In genomic region chr10:99869581-99869980, GRCh38 we compare ENCODE assay signal across 17 cellular contexts.
DNase-seq lines count a peak whose midpoint lies in the region; ATAC-seq and TF ChIP-seq lines count a peak whose summit lies in the region.
"Had no signal": no experiment of that assay in that cellular context is flagged by ENCODE, and none has a peak within 500 bp of the region (broad histone marks: within the 10 kb centered on the region; RNA-seq: fewer than 3 reads in every experiment).

No MANE protein-coding gene starts in this region.

- peaks cover 16% of the 10 kb centered on the region for H3K4me1 Mint-ChIP-seq in activated CD8-positive, alpha-beta T cell treated with anti-CD3 and anti-CD28 coated beads, Interleukin-2, amount 10 ng/mL, durations not matched to agents 7 days and 5 days (ENCODE audit: low read depth)
- peaks cover 14% of the 10 kb centered on the region for H3K4me1 Mint-ChIP-seq in activated CD8-positive, alpha-beta T cell treated with anti-CD3 and anti-CD28 coated beads for 36 hours (ENCODE audit: low read depth)
- H3K4me1 Mint-ChIP-seq in MCF 10A (ENCODE audit: insufficient read depth, unreplicated experiment), result no peaks in the 10 kb centered on the region
- H3K4me1 Mint-ChIP-seq: B cell had no signal

- no peaks in the 10 kb centered on the region for H3K79me2 ChIP-seq in DOHH2 (ENCODE audit: control insufficient read depth, low read length)
- H3K79me2 ChIP-seq in SK-N-SH (ENCODE audit: insufficient read depth), result no peaks in the 10 kb centered on the region
- H3K79me2 ChIP-seq in parathyroid adenoma, result no peaks in the 10 kb centered on the region

- intact Hi-C loops in activated CD8-positive, alpha-beta T cell treated with anti-CD3 and anti-CD28 coated beads for 36 hours (cut with micrococcal nuclease), result no loop called here
- intact Hi-C loops in MCF 10A (cut with micrococcal nuclease), result no loop called here

- H3K36me3 ChIP-seq in DOHH2 (ENCODE audit: control insufficient read depth, low read length), result no peaks in the 10 kb centered on the region
- peaks cover 4 to 8% of the 10 kb centered on the region in 2 experiments for H3K36me3 ChIP-seq in SK-N-SH (replicated peaks in 1 of 2; ENCODE audit: control insufficient read depth in 1 of 2, insufficient read depth in 2 of 2, low read length in 1 of 2)
- no peaks in the 10 kb centered on the region for H3K36me3 ChIP-seq in parathyroid adenoma (ENCODE audit: control insufficient read depth, insufficient read depth, low read length)

- H3K9me3 ChIP-seq in DOHH2 (ENCODE audit: control insufficient read depth, insufficient read depth, low read length), result no peaks in the 10 kb centered on the region
- H3K9me3 ChIP-seq in SK-N-SH, result 0 out of 2 replicates have a peak, but pooled peaks cover 5% of the 10 kb centered on the region
- H3K9me3 ChIP-seq in parathyroid adenoma (ENCODE audit: control insufficient read depth, low read length), result no peaks in the 10 kb centered on the region

- H3F3A ChIP-seq in DOHH2 (ENCODE audit: control insufficient read depth, insufficient read depth), result 0 out of 2 replicates have a peak, but pooled peaks cover 3% of the 10 kb centered on the region
- peaks cover 40% of the 10 kb centered on the region for H3F3A ChIP-seq in SK-N-SH (replicated peaks; ENCODE audit: insufficient read depth)

- DNase-seq in activated CD8-positive, alpha-beta T cell treated with anti-CD3 and anti-CD28 coated beads, Interleukin-2, amount 10 ng/mL, durations not matched to agents 7 days and 5 days, result no peak
- no peak for DNase-seq in activated CD8-positive, alpha-beta T cell treated with anti-CD3 and anti-CD28 coated beads for 36 hours
- DNase-seq in SK-N-SH (no peak), MCF 10A (ENCODE audit: unreplicated experiment) (no peak), HUDEP-2 (lab: John Stamatoyannopoulos, UW; ENCODE audit: unreplicated experiment in 76 of 76) (no peak)
- DNase-seq: 8988T, H7, NCI-H1417, NCI-H187, NCI-H2227 treated with DMSO at 0.1 percent for 48 hours, NCI-H510A treated with DMSO at 0.1 percent for 48 hours, SHP77 treated with DMSO at 0.1 percent for 48 hours had no signal

- WGBS in SK-N-SH (ENCODE audit: low lambda C conversion rate), result 43% methylated on average over 4 of the region's 7 CpGs

- no peaks in the 10 kb centered on the region for H3K9me2 ChIP-seq in DOHH2 (replicated peaks; ENCODE audit: control insufficient read depth, low read length)
- H3K9me2 ChIP-seq in SK-N-SH, result no peaks in the 10 kb centered on the region

- H3K27me3 ChIP-seq in DOHH2 (ENCODE audit: control insufficient read depth, low read length), result no peaks in the 10 kb centered on the region
- no peaks in the 10 kb centered on the region for H3K27me3 ChIP-seq in SK-N-SH (ENCODE audit: insufficient read depth)
- no peaks in the 10 kb centered on the region for H3K27me3 ChIP-seq in parathyroid adenoma (ENCODE audit: control insufficient read depth, insufficient read depth, low read length)

- 0 out of 2 replicates have a peak overlapping the region, but pooled peaks have one; percentile 36 for H3K4me3 ChIP-seq in DOHH2 (ENCODE audit: low read length)
- no peak overlapping the region for H3K4me3 ChIP-seq in SK-N-SH (ENCODE audit: low read depth in 2 of 2, low read length in 1 of 2)
- H3K4me3 ChIP-seq in parathyroid adenoma (ENCODE audit: low read depth, low read length), result peak overlapping the region; percentile 1

- CTCF ChIA-PET in activated CD8-positive, alpha-beta T cell treated with anti-CD3 and anti-CD28 coated beads, Interleukin-2, amount 10 ng/mL, durations not matched to agents 7 days and 5 days (lab: Charles Lee), result interaction anchor here (1.2 to 2.4 kb wide), 2 partner anchors 24 to 176 kb away, joined by 8 to 21 read pairs; no protein-coding TSS in a partner anchor
- CTCF ChIA-PET in activated CD8-positive, alpha-beta T cell treated with anti-CD3 and anti-CD28 coated beads for 36 hours (lab: Charles Lee), result interaction anchor here (1.4 to 3.3 kb wide), 5 partner anchors 10 to 176 kb away, joined by 4 to 22 read pairs (median 8); partner anchors contain the start of gene DNMBP
- CTCF ChIA-PET in SK-N-SH (lab: Yijun Ruan, JAX) (interaction anchor here (0.7 to 1.8 kb wide), 4 partner anchors 10 to 176 kb away, joined by 3 to 7 read pairs (median 4); no protein-coding TSS in a partner anchor), MCF 10A (lab: Yijun Ruan, JAX) (interaction anchor here (0.6 to 1.4 kb wide), 3 partner anchors 15 to 384 kb away, joined by 3 to 4 read pairs (median 3); no protein-coding TSS in a partner anchor)

- no TSS peak for BruUV-seq in MCF 10A (replicated peaks; lab: Mats Ljungman, UMichigan)

- H3K27ac ChIP-seq in DOHH2 (ENCODE audit: low read depth, low read length) (no peak overlapping the region), SK-N-SH (ENCODE audit: low read depth in 2 of 2, low read length in 1 of 2) (no peak overlapping the region; a peak in 1 of 4 replicates), parathyroid adenoma (peak overlapping the region; percentile 83)
- H3K27ac ChIP-seq: HL-60 had no signal

- no peak for ATAC-seq in activated CD8-positive, alpha-beta T cell treated with anti-CD3 and anti-CD28 coated beads, Interleukin-2, amount 10 ng/mL, durations not matched to agents 7 days and 5 days
- no peak for ATAC-seq in activated CD8-positive, alpha-beta T cell treated with anti-CD3 and anti-CD28 coated beads for 36 hours
- no peak for ATAC-seq in HG02610 (IDR thresholded peaks at IDR 0.05; ENCODE audit: unreplicated experiment)

- H2AFZ ChIP-seq in SK-N-SH (ENCODE audit: low read depth) (no peak overlapping the region), parathyroid adenoma (peak overlapping the region; percentile 59)

- H3K4me2 ChIP-seq in DOHH2 (ENCODE audit: low read length) (peak overlapping the region; percentile 50), SK-N-SH (peak overlapping the region; percentile 38; the same call in 1 of the 2 replicates), parathyroid adenoma (ENCODE audit: low read length) (peak overlapping the region; percentile 16)

- no peak for TF ChIP-seq RAD21 in SK-N-SH (IDR thresholded peaks at IDR 0.05; ENCODE audit: low read length)

- no peak for TF ChIP-seq CTCF in activated CD8-positive, alpha-beta T cell treated with anti-CD3 and anti-CD28 coated beads for 36 hours (IDR thresholded peaks at IDR 0.05)
- TF ChIP-seq CTCF in DOHH2 (IDR thresholded peaks at IDR 0.05; ENCODE audit: low read depth, low read length, poor library complexity, severe bottlenecking) (no peak), SK-N-SH (IDR thresholded peaks at IDR 0.05) (no peak), parathyroid adenoma (IDR thresholded peaks at IDR 0.05) (no peak), MCF 10A (IDR thresholded peaks at IDR 0.05; ENCODE audit: unreplicated experiment) (no peak)

- H3K27ac Mint-ChIP-seq in activated CD8-positive, alpha-beta T cell treated with anti-CD3 and anti-CD28 coated beads, Interleukin-2, amount 10 ng/mL, durations not matched to agents 7 days and 5 days, result no peak overlapping the region
- no peak overlapping the region for H3K27ac Mint-ChIP-seq in activated CD8-positive, alpha-beta T cell treated with anti-CD3 and anti-CD28 coated beads for 36 hours
- H3K27ac Mint-ChIP-seq in MCF 10A (ENCODE audit: low read depth, unreplicated experiment), result no peak overlapping the region
- H3K27ac Mint-ChIP-seq: B cell had no signal

- H3K9ac ChIP-seq in SK-N-SH (no peak overlapping the region), parathyroid adenoma (no peak overlapping the region)

- peaks cover 9% of the 10 kb centered on the region for H3K36me3 Mint-ChIP-seq in activated CD8-positive, alpha-beta T cell treated with anti-CD3 and anti-CD28 coated beads, Interleukin-2, amount 10 ng/mL, durations not matched to agents 7 days and 5 days (ENCODE audit: low read depth)
- H3K36me3 Mint-ChIP-seq in activated CD8-positive, alpha-beta T cell treated with anti-CD3 and anti-CD28 coated beads for 36 hours (ENCODE audit: low read depth), result peaks cover 6% of the 10 kb centered on the region
- peaks cover 14% of the 10 kb centered on the region for H3K36me3 Mint-ChIP-seq in MCF 10A (ENCODE audit: insufficient read depth, unreplicated experiment)

- peak overlapping the region; percentile 56 for H3K4me3 Mint-ChIP-seq in activated CD8-positive, alpha-beta T cell treated with anti-CD3 and anti-CD28 coated beads, Interleukin-2, amount 10 ng/mL, durations not matched to agents 7 days and 5 days
- no peak overlapping the region for H3K4me3 Mint-ChIP-seq in activated CD8-positive, alpha-beta T cell treated with anti-CD3 and anti-CD28 coated beads for 36 hours
- no peak overlapping the region for H3K4me3 Mint-ChIP-seq in MCF 10A (ENCODE audit: unreplicated experiment)
- H3K4me3 Mint-ChIP-seq: B cell had no signal

- POLR2A ChIA-PET in activated CD8-positive, alpha-beta T cell treated with anti-CD3 and anti-CD28 coated beads, Interleukin-2, amount 10 ng/mL, durations not matched to agents 7 days and 5 days (lab: Charles Lee), result interaction anchor here (0.6 kb wide), 1 partner anchor 34 kb away, joined by 3 read pairs; no protein-coding TSS in a partner anchor
- POLR2A ChIA-PET in activated CD8-positive, alpha-beta T cell treated with anti-CD3 and anti-CD28 coated beads for 36 hours (lab: Charles Lee), result interaction anchor here (1.0 to 1.5 kb wide), 2 partner anchors 9 to 310 kb away, joined by 3 to 5 read pairs; no protein-coding TSS in a partner anchor
- POLR2A ChIA-PET in SK-N-SH (lab: Yijun Ruan, JAX) (no interaction called here), MCF 10A (lab: Yijun Ruan, JAX) (no interaction called here)

- peaks cover 64% of the 10 kb centered on the region for H3K27me3 Mint-ChIP-seq in activated CD8-positive, alpha-beta T cell treated with anti-CD3 and anti-CD28 coated beads, Interleukin-2, amount 10 ng/mL, durations not matched to agents 7 days and 5 days (ENCODE audit: low read depth)
- H3K27me3 Mint-ChIP-seq in activated CD8-positive, alpha-beta T cell treated with anti-CD3 and anti-CD28 coated beads for 36 hours, result peaks cover 76% of the 10 kb centered on the region
- no peaks in the 10 kb centered on the region for H3K27me3 Mint-ChIP-seq in MCF 10A (ENCODE audit: insufficient read depth, unreplicated experiment)

- H3K4me1 ChIP-seq in DOHH2 (ENCODE audit: control insufficient read depth, low read length) (peaks cover 13% of the 10 kb centered on the region), SK-N-SH (ENCODE audit: control insufficient read depth in 1 of 2, insufficient read depth in 2 of 2, low read depth in 1 of 2, low read length in 1 of 2) (no peaks in the 10 kb centered on the region; a peak in 3 of 4 replicates), parathyroid adenoma (peaks cover 61% of the 10 kb centered on the region)

- no peak for TF ChIP-seq EP300 in SK-N-SH (IDR thresholded peaks at IDR 0.05; ENCODE audit: borderline replicate concordance in 1 of 2, low read depth in 1 of 2, low read length in 1 of 2)

- peaks cover 10% of the 10 kb centered on the region for H3K9me3 Mint-ChIP-seq in activated CD8-positive, alpha-beta T cell treated with anti-CD3 and anti-CD28 coated beads, Interleukin-2, amount 10 ng/mL, durations not matched to agents 7 days and 5 days (ENCODE audit: insufficient read depth)
- H3K9me3 Mint-ChIP-seq in activated CD8-positive, alpha-beta T cell treated with anti-CD3 and anti-CD28 coated beads for 36 hours, result peaks cover 12% of the 10 kb centered on the region
- H3K9me3 Mint-ChIP-seq in MCF 10A (ENCODE audit: unreplicated experiment), result peaks cover 14% of the 10 kb centered on the region

- H4K20me1 ChIP-seq in DOHH2 (ENCODE audit: control insufficient read depth, insufficient read depth, low read depth, low read length), result no peaks in the 10 kb centered on the region
- H4K20me1 ChIP-seq in SK-N-SH (ENCODE audit: insufficient read depth), result no peaks in the 10 kb centered on the region

Comparison
In these comparisons a context has a peak if more than half of its experiments do, and no peak if none do; other contexts are left out.
1. H3K4me3 ChIP-seq: peak in DOHH2 (single experiment) and parathyroid adenoma (single experiment); none in SK-N-SH (0 of 2).
2. POLR2A ChIA-PET loops: an anchor here in activated CD8-positive, alpha-beta T cell treated with anti-CD3 and anti-CD28 coated beads, Interleukin-2, amount 10 ng/mL, durations not matched to agents 7 days and 5 days (0.6 kb wide) and activated CD8-positive, alpha-beta T cell treated with anti-CD3 and anti-CD28 coated beads for 36 hours (1.0 to 1.5 kb wide); none called in SK-N-SH and MCF 10A.
3. Peak in every context shown above with its lines, with median percentiles within 50 percentile points of each other: H3K4me2 ChIP-seq.